14 cellular contexts compared by ENCODE assay signal in genomic region chr15:90425726-90426346, GRCh38. TPM values are rescaled to one million over a fixed set of nuclear protein-coding genes. Genes with fewer than 3 reads are reported as not detected.
DNase-seq lines count a peak whose midpoint lies in the region; ATAC-seq and TF ChIP-seq lines count a peak whose summit lies in the region.
"Had no signal": no experiment of that assay in that cellular context is flagged by ENCODE, and none has a peak within 500 bp of the region (broad histone marks: within the 10 kb centered on the region; RNA-seq: fewer than 3 reads in every experiment).

No MANE protein-coding gene starts in this region.

- H3K4me3 Mint-ChIP-seq in activated CD8-positive, alpha-beta T cell treated with anti-CD3 and anti-CD28 coated beads for 36 hours = no peak overlapping the region
- H3K4me3 Mint-ChIP-seq in activated CD8-positive, alpha-beta T cell treated with anti-CD3 and anti-CD28 coated beads, Interleukin-2, amount 10 ng/mL, durations not matched to agents 7 days and 5 days = no peak overlapping the region
- H3K4me3 Mint-ChIP-seq in mesothelial cell of epicardium = no peak overlapping the region

- no peaks in the 10 kb centered on the region for H3K27me3 ChIP-seq in thoracic aorta (replicated peaks; ENCODE audit: insufficient read depth)
- H3K27me3 ChIP-seq in BE2C = no peaks in the 10 kb centered on the region

- no peaks in the 10 kb centered on the region for H3K9me3 Mint-ChIP-seq in activated CD8-positive, alpha-beta T cell treated with anti-CD3 and anti-CD28 coated beads for 36 hours
- no peaks in the 10 kb centered on the region for H3K9me3 Mint-ChIP-seq in activated CD8-positive, alpha-beta T cell treated with anti-CD3 and anti-CD28 coated beads, Interleukin-2, amount 10 ng/mL, durations not matched to agents 7 days and 5 days (ENCODE audit: insufficient read depth)
- H3K9me3 Mint-ChIP-seq in mesothelial cell of epicardium = no peaks in the 10 kb centered on the region

- H3K36me3 ChIP-seq in thoracic aorta (peaks cover 2% of the 10 kb centered on the region), BE2C (no peaks in the 10 kb centered on the region)

- ATAC-seq in activated CD8-positive, alpha-beta T cell treated with anti-CD3 and anti-CD28 coated beads for 36 hours = no peak
- ATAC-seq in activated CD8-positive, alpha-beta T cell treated with anti-CD3 and anti-CD28 coated beads, Interleukin-2, amount 10 ng/mL, durations not matched to agents 7 days and 5 days = no peak
- no peak for ATAC-seq in thoracic aorta (ENCODE audit: insufficient number of reproducible peaks, low FRiP score, low read depth)
- ATAC-seq: A549 had no signal

- no peaks in the 10 kb centered on the region for H3K9me3 ChIP-seq in thoracic aorta
- no peaks in the 10 kb centered on the region for H3K9me3 ChIP-seq in BE2C
- H3K9me3 ChIP-seq: A549 had no signal

- TF ChIP-seq CTCF in activated CD8-positive, alpha-beta T cell treated with anti-CD3 and anti-CD28 coated beads for 36 hours (IDR thresholded peaks at IDR 0.05) = no peak
- TF ChIP-seq CTCF in choroid plexus epithelial cell (conservative IDR thresholded peaks at IDR 0.05; ENCODE audit: low read depth, low read length) (no peak), mesothelial cell of epicardium (IDR thresholded peaks at IDR 0.05; ENCODE audit: unreplicated experiment) (no peak), thoracic aorta (IDR thresholded peaks at IDR 0.05) (no peak), BE2C (IDR thresholded peaks at IDR 0.05; ENCODE audit: low read depth, low read length) (no peak), foreskin fibroblast (IDR thresholded peaks at IDR 0.05; ENCODE audit: low read depth, low read length) (no peak)

- no peaks in the 10 kb centered on the region for H3K27me3 Mint-ChIP-seq in activated CD8-positive, alpha-beta T cell treated with anti-CD3 and anti-CD28 coated beads for 36 hours
- no peaks in the 10 kb centered on the region for H3K27me3 Mint-ChIP-seq in activated CD8-positive, alpha-beta T cell treated with anti-CD3 and anti-CD28 coated beads, Interleukin-2, amount 10 ng/mL, durations not matched to agents 7 days and 5 days (ENCODE audit: low read depth)
- no peaks in the 10 kb centered on the region for H3K27me3 Mint-ChIP-seq in mesothelial cell of epicardium (ENCODE audit: low read depth)

- H3K36me3 Mint-ChIP-seq in activated CD8-positive, alpha-beta T cell treated with anti-CD3 and anti-CD28 coated beads for 36 hours (ENCODE audit: low read depth) = peaks cover 24% of the 10 kb centered on the region
- H3K36me3 Mint-ChIP-seq in activated CD8-positive, alpha-beta T cell treated with anti-CD3 and anti-CD28 coated beads, Interleukin-2, amount 10 ng/mL, durations not matched to agents 7 days and 5 days (ENCODE audit: low read depth) = peaks cover 41% of the 10 kb centered on the region
- peaks cover 16% of the 10 kb centered on the region for H3K36me3 Mint-ChIP-seq in mesothelial cell of epicardium

- peak overlapping the region; percentile 39 to 47 for H3K27ac ChIP-seq in thoracic aorta

- POLR2A ChIA-PET in activated CD8-positive, alpha-beta T cell treated with anti-CD3 and anti-CD28 coated beads for 36 hours (lab: Charles Lee) = interaction anchor here (0.9 to 1.0 kb wide), 2 partner anchors 19 to 46 kb away, joined by 3 read pairs; no protein-coding TSS in a partner anchor
- POLR2A ChIA-PET in activated CD8-positive, alpha-beta T cell treated with anti-CD3 and anti-CD28 coated beads, Interleukin-2, amount 10 ng/mL, durations not matched to agents 7 days and 5 days (lab: Charles Lee) = interaction anchor here (1.3 kb wide), 1 partner anchor 37 kb away, joined by 5 read pairs; the partner anchor contains the start of gene IQGAP1

- H3K4me3 ChIP-seq in choroid plexus epithelial cell (ENCODE audit: low read depth, low read length) (no peak overlapping the region), thoracic aorta (no peak overlapping the region), BE2C (ENCODE audit: low read depth, low read length) (no peak overlapping the region), foreskin fibroblast (ENCODE audit: low read depth in 1 of 2, low read length in 2 of 2) (no peak overlapping the region)
- H3K4me3 ChIP-seq: A549 had no signal

- peaks cover 50 to 54% of the 10 kb centered on the region in 2 donors for H3K4me1 ChIP-seq in thoracic aorta (ENCODE audit: control insufficient read depth in 1 of 2, low read depth in 2 of 2)
- no peaks in the 10 kb centered on the region; the same call in 1 of the 2 replicates for H3K4me1 ChIP-seq in BE2C

- intact Hi-C loops in activated CD8-positive, alpha-beta T cell treated with anti-CD3 and anti-CD28 coated beads for 36 hours (cut with micrococcal nuclease) = no loop called here

- peak overlapping the region; percentile 13 for H3K27ac Mint-ChIP-seq in activated CD8-positive, alpha-beta T cell treated with anti-CD3 and anti-CD28 coated beads for 36 hours
- H3K27ac Mint-ChIP-seq in activated CD8-positive, alpha-beta T cell treated with anti-CD3 and anti-CD28 coated beads, Interleukin-2, amount 10 ng/mL, durations not matched to agents 7 days and 5 days = no peak overlapping the region
- peak overlapping the region; percentile 87 for H3K27ac Mint-ChIP-seq in mesothelial cell of epicardium

- CTCF ChIA-PET in activated CD8-positive, alpha-beta T cell treated with anti-CD3 and anti-CD28 coated beads for 36 hours (lab: Charles Lee) = interaction anchor here (1.0 kb wide), 2 partner anchors 105 to 133 kb away, joined by 3 to 4 read pairs; no protein-coding TSS in a partner anchor
- CTCF ChIA-PET in activated CD8-positive, alpha-beta T cell treated with anti-CD3 and anti-CD28 coated beads, Interleukin-2, amount 10 ng/mL, durations not matched to agents 7 days and 5 days (lab: Charles Lee) = interaction anchor here (0.8 to 1.3 kb wide), 2 partner anchors 56 to 105 kb away, joined by 3 to 4 read pairs; no protein-coding TSS in a partner anchor

- no peak for DNase-seq in activated CD8-positive, alpha-beta T cell treated with anti-CD3 and anti-CD28 coated beads for 36 hours
- no peak for DNase-seq in activated CD8-positive, alpha-beta T cell treated with anti-CD3 and anti-CD28 coated beads, Interleukin-2, amount 10 ng/mL, durations not matched to agents 7 days and 5 days
- DNase-seq in choroid plexus epithelial cell (ENCODE audit: low read depth) (peak; percentile 26), mesothelial cell of epicardium (ENCODE audit: low spot score in 2 of 2, unreplicated experiment in 2 of 2) (no peak), thoracic aorta (ENCODE audit: low spot score) (no peak), BE2C (no peak), NOMO-1 treated with DMSO at 0.1 percent for 48 hours (lab: John Stamatoyannopoulos, UW; ENCODE audit: unreplicated experiment) (no peak), foreskin fibroblast (no peak)
- DNase-seq: activated effector memory CD4-positive, alpha-beta T cell treated with Interleukin-2 at 50 U/mL for 16 hours; DND-41; effector CD4-positive, alpha-beta T cell; NCI-H2107; stimulated activated CD4-positive, alpha-beta T cell treated with anti-CD3 and anti-CD28 coated beads, Interleukin-4, amount 100 ng/mL, for 4 hours had no signal

- H3K4me1 Mint-ChIP-seq in activated CD8-positive, alpha-beta T cell treated with anti-CD3 and anti-CD28 coated beads for 36 hours (ENCODE audit: low read depth) = peaks cover 36% of the 10 kb centered on the region
- peaks cover 19% of the 10 kb centered on the region for H3K4me1 Mint-ChIP-seq in activated CD8-positive, alpha-beta T cell treated with anti-CD3 and anti-CD28 coated beads, Interleukin-2, amount 10 ng/mL, durations not matched to agents 7 days and 5 days (ENCODE audit: low read depth)
- H3K4me1 Mint-ChIP-seq in mesothelial cell of epicardium = peaks cover 47% of the 10 kb centered on the region

RNA-seq across cellular contexts. Expression of gene IQGAP1, which starts 37.8 kb away (rescaled TPM):
- 100 to 1,000 TPM; 148 to 155 TPM for total RNA-seq in activated CD8-positive, alpha-beta T cell treated with anti-CD3 and anti-CD28 coated beads for 36 hours
- 100 to 1,000 TPM; 249 to 257 TPM for total RNA-seq in activated CD8-positive, alpha-beta T cell treated with anti-CD3 and anti-CD28 coated beads, Interleukin-2, amount 10 ng/mL, durations not matched to agents 7 days and 5 days
- total RNA-seq in mesothelial cell of epicardium = 104 to 110 TPM (median 105 TPM) in 3 replicates
- total RNA-seq in thoracic aorta = 100 to 1,000 TPM; 280 to 340 TPM
- polyA plus RNA-seq in BE2C (2012; ENCODE audit: insufficient read depth, insufficient read length, low read depth) = 20.1 TPM
